15 cellular contexts compared by ENCODE assay signal in genomic region chr14:100334904-100335303, GRCh38. TPM values are rescaled to one million over a fixed set of nuclear protein-coding genes. Genes with fewer than 3 reads are reported as not detected.
"Had no signal": no experiment of that assay in that cellular context is flagged by ENCODE, and none has a peak within 500 bp of the region (broad histone marks: within the 10 kb centered on the region; RNA-seq: fewer than 3 reads in every experiment).

No MANE protein-coding gene starts in this region.

- H3K27me3 Mint-ChIP-seq: natural killer cell treated with Interleukin-12 subunit alpha and Interleukin-12 subunit beta and Interleukin-15 and Interleukin-18, amount 100 ng/mL, for 72 hours had no signal

- H3K4me3 ChIP-seq: cardiac muscle cell, dorsolateral prefrontal cortex, uterus had no signal

- H3K27me3 ChIP-seq: cardiac muscle cell, dorsolateral prefrontal cortex, uterus had no signal

- H3K27ac ChIP-seq: cardiac muscle cell, dorsolateral prefrontal cortex, uterus had no signal

- ATAC-seq: left ventricle myocardium superior; natural killer cell treated with Interleukin-12 subunit alpha and Interleukin-12 subunit beta and Interleukin-15 and Interleukin-18, amount 100 ng/mL, for 72 hours had no signal

- FAIRE-seq: endometrium had no signal

- H3K27ac Mint-ChIP-seq: natural killer cell treated with Interleukin-12 subunit alpha and Interleukin-12 subunit beta and Interleukin-15 and Interleukin-18, amount 100 ng/mL, for 72 hours had no signal

- H3K9me3 ChIP-seq: uterus had no signal

- H3K9me3 Mint-ChIP-seq: natural killer cell treated with Interleukin-12 subunit alpha and Interleukin-12 subunit beta and Interleukin-15 and Interleukin-18, amount 100 ng/mL, for 72 hours had no signal

- H3K4me1 ChIP-seq: uterus had no signal

- H3K4me3 Mint-ChIP-seq: natural killer cell treated with Interleukin-12 subunit alpha and Interleukin-12 subunit beta and Interleukin-15 and Interleukin-18, amount 100 ng/mL, for 72 hours had no signal

- H3K36me3 ChIP-seq: cardiac muscle cell, uterus had no signal

- DNase-seq: activated CD4-positive, CD25-positive, alpha-beta regulatory T cell; activated naive CD4-positive, alpha-beta T cell treated with anti-CD3 and anti-CD28 coated beads, Interleukin-2, amount 50 U/mL, for 16 hours; hippocampal formation; left ventricle myocardium superior; mesendoderm; stimulated activated CD4-positive, alpha-beta T cell treated with anti-CD3 and anti-CD28 coated beads, Interleukin-12 subunit alpha, Interleukin-12 subunit beta, amount 100 ng/mL, for 4 hours; stimulated activated CD4-positive, alpha-beta T cell treated with anti-CD3 and anti-CD28 coated beads, Interleukin-2, amount 100 ng/mL, for 24 hours; SW 1271; uterus had no signal

RNA-seq across cellular contexts. Expression of gene SLC25A47, which starts 11.8 kb away (rescaled TPM):
- total RNA-seq: cardiac muscle cell; kidney epithelial cell; left ventricle myocardium superior; natural killer cell treated with Interleukin-12 subunit alpha and Interleukin-12 subunit beta and Interleukin-15 and Interleukin-18, amount 100 ng/mL, for 72 hours; pulmonary artery endothelial cell; uterus had no signal
